Comparison of ENCODE assay signal across 1 cellular context in the genomic region with DNA sequence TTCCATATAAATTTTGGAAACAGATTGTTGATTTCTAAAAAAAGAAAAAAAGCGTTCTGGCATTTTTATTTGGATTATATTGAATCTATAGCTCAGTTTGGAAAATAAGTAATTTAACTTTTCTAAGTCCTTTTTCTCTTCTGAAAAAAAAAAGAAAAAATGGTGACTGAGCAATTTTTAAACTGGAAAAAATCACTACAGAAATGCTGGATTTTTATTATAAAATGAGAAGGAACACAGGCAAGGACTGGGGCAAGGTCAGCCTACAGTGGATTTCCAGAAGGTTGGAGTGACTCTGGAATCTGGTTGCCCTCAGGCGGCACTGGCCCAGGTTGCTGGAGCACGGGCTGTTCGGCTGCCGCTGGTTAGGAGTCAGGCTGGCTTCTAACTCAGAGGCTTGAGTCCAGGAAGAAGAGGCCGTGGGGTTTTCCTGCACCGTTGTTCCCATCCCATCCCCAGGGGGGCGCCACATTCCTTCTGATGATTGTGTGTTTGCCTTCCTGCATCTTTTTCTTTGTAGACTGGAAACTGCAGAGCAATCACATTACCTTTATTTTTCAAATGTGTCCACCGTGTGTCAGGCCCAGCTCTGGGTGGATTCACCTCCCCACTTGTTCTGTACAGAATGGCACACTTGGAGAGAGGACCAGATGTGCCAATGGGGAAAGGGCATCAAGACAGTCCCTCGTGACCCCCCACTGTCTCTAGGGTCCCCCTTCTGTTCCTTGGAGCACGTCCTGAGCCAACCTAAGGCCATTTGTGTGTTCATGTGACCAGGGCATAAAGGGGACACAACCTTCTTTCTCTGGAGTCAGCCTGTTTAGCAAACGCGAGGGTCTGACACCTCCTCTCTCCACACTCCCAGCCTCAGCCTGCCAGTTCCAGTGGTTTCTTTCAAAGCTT.
TF ChIP-seq lines count a peak whose summit lies in the region.

No MANE protein-coding gene starts in this region.

TF ChIP-seq in GM23338, 12 proteins besides CTCF, POLR2A, EP300 and RAD21 (continued from another document):
- TF ChIP-seq, protein P1, sequence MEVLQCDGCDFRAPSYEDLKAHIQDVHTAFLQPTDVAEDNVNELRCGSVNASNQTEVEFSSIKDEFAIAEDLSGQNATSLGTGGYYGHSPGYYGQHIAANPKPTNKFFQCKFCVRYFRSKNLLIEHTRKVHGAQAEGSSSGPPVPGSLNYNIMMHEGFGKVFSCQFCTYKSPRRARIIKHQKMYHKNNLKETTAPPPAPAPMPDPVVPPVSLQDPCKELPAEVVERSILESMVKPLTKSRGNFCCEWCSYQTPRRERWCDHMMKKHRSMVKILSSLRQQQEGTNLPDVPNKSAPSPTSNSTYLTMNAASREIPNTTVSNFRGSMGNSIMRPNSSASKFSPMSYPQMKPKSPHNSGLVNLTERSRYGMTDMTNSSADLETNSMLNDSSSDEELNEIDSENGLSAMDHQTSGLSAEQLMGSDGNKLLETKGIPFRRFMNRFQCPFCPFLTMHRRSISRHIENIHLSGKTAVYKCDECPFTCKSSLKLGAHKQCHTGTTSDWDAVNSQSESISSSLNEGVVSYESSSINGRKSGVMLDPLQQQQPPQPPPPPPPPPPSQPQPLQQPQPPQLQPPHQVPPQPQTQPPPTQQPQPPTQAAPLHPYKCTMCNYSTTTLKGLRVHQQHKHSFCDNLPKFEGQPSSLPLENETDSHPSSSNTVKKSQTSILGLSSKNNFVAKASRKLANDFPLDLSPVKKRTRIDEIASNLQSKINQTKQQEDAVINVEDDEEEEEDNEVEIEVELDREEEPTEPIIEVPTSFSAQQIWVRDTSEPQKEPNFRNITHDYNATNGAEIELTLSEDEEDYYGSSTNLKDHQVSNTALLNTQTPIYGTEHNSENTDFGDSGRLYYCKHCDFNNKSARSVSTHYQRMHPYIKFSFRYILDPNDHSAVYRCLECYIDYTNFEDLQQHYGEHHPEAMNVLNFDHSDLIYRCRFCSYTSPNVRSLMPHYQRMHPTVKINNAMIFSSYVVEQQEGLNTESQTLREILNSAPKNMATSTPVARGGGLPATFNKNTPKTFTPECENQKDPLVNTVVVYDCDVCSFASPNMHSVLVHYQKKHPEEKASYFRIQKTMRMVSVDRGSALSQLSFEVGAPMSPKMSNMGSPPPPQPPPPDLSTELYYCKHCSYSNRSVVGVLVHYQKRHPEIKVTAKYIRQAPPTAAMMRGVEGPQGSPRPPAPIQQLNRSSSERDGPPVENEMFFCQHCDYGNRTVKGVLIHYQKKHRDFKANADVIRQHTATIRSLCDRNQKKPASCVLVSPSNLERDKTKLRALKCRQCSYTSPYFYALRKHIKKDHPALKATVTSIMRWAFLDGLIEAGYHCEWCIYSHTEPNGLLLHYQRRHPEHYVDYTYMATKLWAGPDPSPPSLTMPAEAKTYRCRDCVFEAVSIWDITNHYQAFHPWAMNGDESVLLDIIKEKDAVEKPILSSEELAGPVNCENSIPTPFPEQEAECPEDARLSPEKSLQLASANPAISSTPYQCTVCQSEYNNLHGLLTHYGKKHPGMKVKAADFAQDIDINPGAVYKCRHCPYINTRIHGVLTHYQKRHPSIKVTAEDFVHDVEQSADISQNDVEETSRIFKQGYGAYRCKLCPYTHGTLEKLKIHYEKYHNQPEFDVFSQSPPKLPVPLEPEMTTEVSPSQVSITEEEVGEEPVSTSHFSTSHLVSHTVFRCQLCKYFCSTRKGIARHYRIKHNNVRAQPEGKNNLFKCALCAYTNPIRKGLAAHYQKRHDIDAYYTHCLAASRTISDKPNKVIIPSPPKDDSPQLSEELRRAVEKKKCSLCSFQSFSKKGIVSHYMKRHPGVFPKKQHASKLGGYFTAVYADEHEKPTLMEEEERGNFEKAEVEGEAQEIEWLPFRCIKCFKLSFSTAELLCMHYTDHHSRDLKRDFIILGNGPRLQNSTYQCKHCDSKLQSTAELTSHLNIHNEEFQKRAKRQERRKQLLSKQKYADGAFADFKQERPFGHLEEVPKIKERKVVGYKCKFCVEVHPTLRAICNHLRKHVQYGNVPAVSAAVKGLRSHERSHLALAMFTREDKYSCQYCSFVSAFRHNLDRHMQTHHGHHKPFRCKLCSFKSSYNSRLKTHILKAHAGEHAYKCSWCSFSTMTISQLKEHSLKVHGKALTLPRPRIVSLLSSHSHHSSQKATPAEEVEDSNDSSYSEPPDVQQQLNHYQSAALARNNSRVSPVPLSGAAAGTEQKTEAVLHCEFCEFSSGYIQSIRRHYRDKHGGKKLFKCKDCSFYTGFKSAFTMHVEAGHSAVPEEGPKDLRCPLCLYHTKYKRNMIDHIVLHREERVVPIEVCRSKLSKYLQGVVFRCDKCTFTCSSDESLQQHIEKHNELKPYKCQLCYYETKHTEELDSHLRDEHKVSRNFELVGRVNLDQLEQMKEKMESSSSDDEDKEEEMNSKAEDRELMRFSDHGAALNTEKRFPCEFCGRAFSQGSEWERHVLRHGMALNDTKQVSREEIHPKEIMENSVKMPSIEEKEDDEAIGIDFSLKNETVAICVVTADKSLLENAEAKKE (CRISPR knock-in tag; IDR thresholded peaks at IDR 0.05), result no peak
- TF ChIP-seq JUNB (IDR thresholded peaks at IDR 0.05; ENCODE audit: unreplicated experiment) (no peak), CREB1 (CRISPR knock-in tag; IDR thresholded peaks at IDR 0.05; ENCODE audit: low read depth) (no peak), EZH2 (IDR thresholded peaks at IDR 0.05; ENCODE audit: low read depth, unreplicated experiment) (no peak), ZNF331 (CRISPR knock-in tag; IDR thresholded peaks at IDR 0.05; ENCODE audit: low read depth) (no peak), REST (IDR thresholded peaks at IDR 0.05; ENCODE audit: unreplicated experiment) (no peak), STAT1 (IDR thresholded peaks at IDR 0.05; ENCODE audit: unreplicated experiment) (no peak), EZH2phosphoT487 (IDR thresholded peaks at IDR 0.05; ENCODE audit: unreplicated experiment) (no peak), NANOG (IDR thresholded peaks at IDR 0.05; ENCODE audit: borderline replicate concordance) (no peak)
